1 cellular context compared by ENCODE assay signal in the genomic region with DNA sequence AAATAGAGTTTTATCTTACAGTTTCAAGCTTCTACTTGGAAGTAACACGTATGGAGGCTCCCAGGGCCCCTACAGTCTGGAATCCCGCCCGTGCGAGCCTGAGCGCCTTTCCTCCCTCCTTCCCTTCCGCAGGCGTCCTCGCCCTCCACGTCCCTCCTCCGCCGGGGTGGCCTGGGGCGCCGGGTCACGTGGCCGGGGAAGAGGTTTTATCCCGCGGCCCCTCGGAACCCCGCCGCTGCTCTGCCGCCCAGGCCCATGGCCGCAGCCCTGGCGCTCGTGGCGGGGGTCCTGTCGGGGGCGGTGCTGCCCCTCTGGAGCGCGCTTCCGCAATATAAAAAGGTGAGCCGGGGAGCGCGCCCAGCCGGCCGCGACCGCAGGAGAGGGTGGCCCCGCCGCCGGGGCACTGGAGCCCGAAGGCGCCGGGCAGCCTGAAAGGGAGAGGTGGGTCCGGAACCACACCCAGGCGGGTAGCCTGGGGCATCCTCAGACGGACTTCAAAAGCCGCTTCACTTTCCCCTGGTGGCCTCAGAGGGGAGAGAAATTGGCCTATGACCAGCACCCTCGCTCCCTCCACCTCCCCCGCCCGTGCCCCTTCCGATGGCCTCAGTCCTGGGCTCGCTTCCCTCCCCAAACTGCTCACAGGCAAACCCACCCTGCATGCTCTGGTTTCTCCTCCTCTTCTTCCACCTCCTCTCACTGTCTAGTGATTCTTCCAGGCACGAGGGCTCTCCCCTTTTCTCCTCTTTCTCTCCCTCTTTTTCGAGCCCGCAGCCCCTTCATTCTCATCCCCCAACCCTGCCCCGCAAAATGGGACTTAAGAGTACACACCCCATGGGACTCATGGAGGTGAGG.
TF ChIP-seq lines count a peak whose summit lies in the region.

A gene with protein sequence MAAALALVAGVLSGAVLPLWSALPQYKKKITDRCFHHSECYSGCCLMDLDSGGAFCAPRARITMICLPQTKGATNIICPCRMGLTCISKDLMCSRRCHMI (plus strand): TSS at position 235 of the 852 bp plus-strand sequence. CDS start 21 bp downstream, at position 256.

TF ChIP-seq in H1, 55 proteins besides CTCF, POLR2A, EP300 and RAD21 (continued from another document):
- TF ChIP-seq, protein P1, sequence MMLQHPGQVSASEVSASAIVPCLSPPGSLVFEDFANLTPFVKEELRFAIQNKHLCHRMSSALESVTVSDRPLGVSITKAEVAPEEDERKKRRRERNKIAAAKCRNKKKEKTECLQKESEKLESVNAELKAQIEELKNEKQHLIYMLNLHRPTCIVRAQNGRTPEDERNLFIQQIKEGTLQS (IDR thresholded peaks at IDR 0.05; ENCODE audit: insufficient read depth, low read depth, low read length) = peak; percentile 36; the same call in 1 of the 2 replicates
- no peak for TF ChIP-seq RFX5 (IDR thresholded peaks at IDR 0.05; ENCODE audit: borderline replicate concordance, low read depth, low read length)
- peak in 1 of 2 experiments; percentile 61; a peak in 1 of 4 replicates for TF ChIP-seq HDAC2 (IDR thresholded peaks at IDR 0.05; ENCODE audit: borderline replicate concordance in 1 of 2, low read depth in 2 of 2, low read length in 2 of 2)
- TF ChIP-seq, protein P2, sequence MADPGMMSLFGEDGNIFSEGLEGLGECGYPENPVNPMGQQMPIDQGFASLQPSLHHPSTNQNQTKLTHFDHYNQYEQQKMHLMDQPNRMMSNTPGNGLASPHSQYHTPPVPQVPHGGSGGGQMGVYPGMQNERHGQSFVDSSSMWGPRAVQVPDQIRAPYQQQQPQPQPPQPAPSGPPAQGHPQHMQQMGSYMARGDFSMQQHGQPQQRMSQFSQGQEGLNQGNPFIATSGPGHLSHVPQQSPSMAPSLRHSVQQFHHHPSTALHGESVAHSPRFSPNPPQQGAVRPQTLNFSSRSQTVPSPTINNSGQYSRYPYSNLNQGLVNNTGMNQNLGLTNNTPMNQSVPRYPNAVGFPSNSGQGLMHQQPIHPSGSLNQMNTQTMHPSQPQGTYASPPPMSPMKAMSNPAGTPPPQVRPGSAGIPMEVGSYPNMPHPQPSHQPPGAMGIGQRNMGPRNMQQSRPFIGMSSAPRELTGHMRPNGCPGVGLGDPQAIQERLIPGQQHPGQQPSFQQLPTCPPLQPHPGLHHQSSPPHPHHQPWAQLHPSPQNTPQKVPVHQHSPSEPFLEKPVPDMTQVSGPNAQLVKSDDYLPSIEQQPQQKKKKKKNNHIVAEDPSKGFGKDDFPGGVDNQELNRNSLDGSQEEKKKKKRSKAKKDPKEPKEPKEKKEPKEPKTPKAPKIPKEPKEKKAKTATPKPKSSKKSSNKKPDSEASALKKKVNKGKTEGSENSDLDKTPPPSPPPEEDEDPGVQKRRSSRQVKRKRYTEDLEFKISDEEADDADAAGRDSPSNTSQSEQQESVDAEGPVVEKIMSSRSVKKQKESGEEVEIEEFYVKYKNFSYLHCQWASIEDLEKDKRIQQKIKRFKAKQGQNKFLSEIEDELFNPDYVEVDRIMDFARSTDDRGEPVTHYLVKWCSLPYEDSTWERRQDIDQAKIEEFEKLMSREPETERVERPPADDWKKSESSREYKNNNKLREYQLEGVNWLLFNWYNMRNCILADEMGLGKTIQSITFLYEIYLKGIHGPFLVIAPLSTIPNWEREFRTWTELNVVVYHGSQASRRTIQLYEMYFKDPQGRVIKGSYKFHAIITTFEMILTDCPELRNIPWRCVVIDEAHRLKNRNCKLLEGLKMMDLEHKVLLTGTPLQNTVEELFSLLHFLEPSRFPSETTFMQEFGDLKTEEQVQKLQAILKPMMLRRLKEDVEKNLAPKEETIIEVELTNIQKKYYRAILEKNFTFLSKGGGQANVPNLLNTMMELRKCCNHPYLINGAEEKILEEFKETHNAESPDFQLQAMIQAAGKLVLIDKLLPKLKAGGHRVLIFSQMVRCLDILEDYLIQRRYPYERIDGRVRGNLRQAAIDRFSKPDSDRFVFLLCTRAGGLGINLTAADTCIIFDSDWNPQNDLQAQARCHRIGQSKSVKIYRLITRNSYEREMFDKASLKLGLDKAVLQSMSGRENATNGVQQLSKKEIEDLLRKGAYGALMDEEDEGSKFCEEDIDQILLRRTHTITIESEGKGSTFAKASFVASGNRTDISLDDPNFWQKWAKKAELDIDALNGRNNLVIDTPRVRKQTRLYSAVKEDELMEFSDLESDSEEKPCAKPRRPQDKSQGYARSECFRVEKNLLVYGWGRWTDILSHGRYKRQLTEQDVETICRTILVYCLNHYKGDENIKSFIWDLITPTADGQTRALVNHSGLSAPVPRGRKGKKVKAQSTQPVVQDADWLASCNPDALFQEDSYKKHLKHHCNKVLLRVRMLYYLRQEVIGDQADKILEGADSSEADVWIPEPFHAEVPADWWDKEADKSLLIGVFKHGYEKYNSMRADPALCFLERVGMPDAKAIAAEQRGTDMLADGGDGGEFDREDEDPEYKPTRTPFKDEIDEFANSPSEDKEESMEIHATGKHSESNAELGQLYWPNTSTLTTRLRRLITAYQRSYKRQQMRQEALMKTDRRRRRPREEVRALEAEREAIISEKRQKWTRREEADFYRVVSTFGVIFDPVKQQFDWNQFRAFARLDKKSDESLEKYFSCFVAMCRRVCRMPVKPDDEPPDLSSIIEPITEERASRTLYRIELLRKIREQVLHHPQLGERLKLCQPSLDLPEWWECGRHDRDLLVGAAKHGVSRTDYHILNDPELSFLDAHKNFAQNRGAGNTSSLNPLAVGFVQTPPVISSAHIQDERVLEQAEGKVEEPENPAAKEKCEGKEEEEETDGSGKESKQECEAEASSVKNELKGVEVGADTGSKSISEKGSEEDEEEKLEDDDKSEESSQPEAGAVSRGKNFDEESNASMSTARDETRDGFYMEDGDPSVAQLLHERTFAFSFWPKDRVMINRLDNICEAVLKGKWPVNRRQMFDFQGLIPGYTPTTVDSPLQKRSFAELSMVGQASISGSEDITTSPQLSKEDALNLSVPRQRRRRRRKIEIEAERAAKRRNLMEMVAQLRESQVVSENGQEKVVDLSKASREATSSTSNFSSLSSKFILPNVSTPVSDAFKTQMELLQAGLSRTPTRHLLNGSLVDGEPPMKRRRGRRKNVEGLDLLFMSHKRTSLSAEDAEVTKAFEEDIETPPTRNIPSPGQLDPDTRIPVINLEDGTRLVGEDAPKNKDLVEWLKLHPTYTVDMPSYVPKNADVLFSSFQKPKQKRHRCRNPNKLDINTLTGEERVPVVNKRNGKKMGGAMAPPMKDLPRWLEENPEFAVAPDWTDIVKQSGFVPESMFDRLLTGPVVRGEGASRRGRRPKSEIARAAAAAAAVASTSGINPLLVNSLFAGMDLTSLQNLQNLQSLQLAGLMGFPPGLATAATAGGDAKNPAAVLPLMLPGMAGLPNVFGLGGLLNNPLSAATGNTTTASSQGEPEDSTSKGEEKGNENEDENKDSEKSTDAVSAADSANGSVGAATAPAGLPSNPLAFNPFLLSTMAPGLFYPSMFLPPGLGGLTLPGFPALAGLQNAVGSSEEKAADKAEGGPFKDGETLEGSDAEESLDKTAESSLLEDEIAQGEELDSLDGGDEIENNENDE (IDR thresholded peaks at IDR 0.05; ENCODE audit: insufficient replicate concordance, low read length) = no peak
- TF ChIP-seq BCL11A (IDR thresholded peaks at IDR 0.05; ENCODE audit: low read depth in 2 of 2, low read length in 2 of 2) = no peak
- peak; percentile 68; the same call in 1 of the 2 replicates for TF ChIP-seq RBBP5 (IDR thresholded peaks at IDR 0.05; ENCODE audit: borderline replicate concordance, low read depth, low read length)
- TF ChIP-seq KDM4A (IDR thresholded peaks at IDR 0.05; ENCODE audit: low read depth, low read length, severe bottlenecking) = peak; percentile 79
- TF ChIP-seq, protein P3, sequence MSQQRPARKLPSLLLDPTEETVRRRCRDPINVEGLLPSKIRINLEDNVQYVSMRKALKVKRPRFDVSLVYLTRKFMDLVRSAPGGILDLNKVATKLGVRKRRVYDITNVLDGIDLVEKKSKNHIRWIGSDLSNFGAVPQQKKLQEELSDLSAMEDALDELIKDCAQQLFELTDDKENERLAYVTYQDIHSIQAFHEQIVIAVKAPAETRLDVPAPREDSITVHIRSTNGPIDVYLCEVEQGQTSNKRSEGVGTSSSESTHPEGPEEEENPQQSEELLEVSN (IDR thresholded peaks at IDR 0.05) = peak; percentile 90
- no peak for TF ChIP-seq RXRA (IDR thresholded peaks at IDR 0.05; ENCODE audit: insufficient read depth, low read depth, low read length)
- TF ChIP-seq YY1 (IDR thresholded peaks at IDR 0.05; ENCODE audit: low read depth, low read length) = 0 out of 2 replicates have a peak, but pooled peaks have one; percentile 31
- TF ChIP-seq CHD2 (IDR thresholded peaks at IDR 0.05; ENCODE audit: low read length) = no peak
- TF ChIP-seq, protein P4, sequence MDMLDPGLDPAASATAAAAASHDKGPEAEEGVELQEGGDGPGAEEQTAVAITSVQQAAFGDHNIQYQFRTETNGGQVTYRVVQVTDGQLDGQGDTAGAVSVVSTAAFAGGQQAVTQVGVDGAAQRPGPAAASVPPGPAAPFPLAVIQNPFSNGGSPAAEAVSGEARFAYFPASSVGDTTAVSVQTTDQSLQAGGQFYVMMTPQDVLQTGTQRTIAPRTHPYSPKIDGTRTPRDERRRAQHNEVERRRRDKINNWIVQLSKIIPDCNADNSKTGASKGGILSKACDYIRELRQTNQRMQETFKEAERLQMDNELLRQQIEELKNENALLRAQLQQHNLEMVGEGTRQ (IDR thresholded peaks at IDR 0.05; ENCODE audit: low read length) = peak; percentile 83
- TF ChIP-seq TEAD4 (IDR thresholded peaks at IDR 0.05; ENCODE audit: low read depth, low read length) = no peak
- peak; percentile 59; the same call in 1 of the 2 replicates for TF ChIP-seq PHF8 (conservative IDR thresholded peaks at IDR 0.05; ENCODE audit: low read depth, low read length)
